ENCODE assay signal across 19 cellular contexts in the genomic region with DNA sequence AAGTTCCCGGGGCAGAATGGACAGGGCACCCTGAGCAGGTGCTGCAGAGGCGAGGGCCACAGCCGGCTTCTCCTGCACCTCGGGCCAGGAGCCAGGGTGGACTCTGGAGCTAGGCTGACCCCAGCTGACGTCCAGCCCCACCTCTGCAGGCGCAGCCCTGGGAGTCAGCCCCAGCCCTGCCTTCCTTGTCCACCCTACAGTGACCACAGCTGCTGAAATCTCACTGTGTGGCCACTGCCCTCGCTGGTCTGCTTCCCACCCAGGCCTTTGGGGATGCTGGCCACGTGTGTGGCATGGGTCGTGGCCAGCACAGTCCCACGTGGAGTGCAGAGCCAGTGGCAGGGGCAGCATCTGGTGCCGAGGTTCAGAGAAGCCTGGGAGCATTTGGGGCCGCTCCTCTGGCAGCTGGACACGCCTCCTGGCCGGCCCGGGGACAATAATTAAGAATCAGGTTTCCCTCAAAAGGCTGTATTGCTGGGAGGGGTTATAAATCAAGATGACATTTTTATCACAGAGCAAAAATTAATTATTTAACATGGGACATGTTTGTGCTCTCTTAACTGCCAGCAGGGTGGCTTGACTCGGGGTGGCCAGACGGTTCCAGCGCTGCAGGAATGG.
"Had no signal": no experiment of that assay in that cellular context is flagged by ENCODE, and none has a peak within 500 bp of the region (broad histone marks: within the 10 kb centered on the region; RNA-seq: fewer than 3 reads in every experiment).

No MANE protein-coding gene starts in this region.

- H3K27ac ChIP-seq: colonic mucosa, dorsolateral prefrontal cortex, thyroid gland, upper lobe of right lung had no signal

- ATAC-seq: effector memory CD8-positive, alpha-beta T cell; esophagus mucosa; upper lobe of right lung had no signal

- H3K4me3 ChIP-seq: colonic mucosa, dorsolateral prefrontal cortex, thyroid gland, upper lobe of right lung had no signal

- H3K27me3 ChIP-seq: colonic mucosa, thyroid gland, upper lobe of right lung had no signal

- H3K36me3 ChIP-seq: colonic mucosa, thyroid gland, upper lobe of right lung had no signal

- H3K4me1 ChIP-seq: colonic mucosa, thyroid gland, upper lobe of right lung had no signal

- DNase-seq: activated CD4-positive, alpha-beta memory T cell treated with anti-CD3 and anti-CD28 coated beads for 36 hours; activated CD4-positive, alpha-beta T cell treated with anti-CD3 and anti-CD28 coated beads for 4 hours; activated CD4-positive, CD25-positive, alpha-beta regulatory T cell; activated naive CD4-positive, alpha-beta T cell treated with Interleukin-2 at 50 U/mL for 16 hours; activated naive CD8-positive, alpha-beta T cell treated with anti-CD3 and anti-CD28 coated beads for 36 hours; activated T-cell treated with anti-CD3 and anti-CD28 coated beads, Interleukin-2, amount 50 U/mL, for 48 hours; colonic mucosa; dorsolateral prefrontal cortex; effector memory CD8-positive, alpha-beta T cell; foreskin melanocyte; hippocampal formation; naive B cell; retina; stimulated activated CD4-positive, alpha-beta T cell treated with anti-CD3 and anti-CD28 coated beads, Interleukin-4, amount 100 ng/mL, for 4 hours; substantia nigra; T1000; thyroid gland; upper lobe of right lung had no signal

- H3K9me3 ChIP-seq: colonic mucosa, thyroid gland, upper lobe of right lung had no signal
